1 cellular context compared by ENCODE assay signal in the genomic region with DNA sequence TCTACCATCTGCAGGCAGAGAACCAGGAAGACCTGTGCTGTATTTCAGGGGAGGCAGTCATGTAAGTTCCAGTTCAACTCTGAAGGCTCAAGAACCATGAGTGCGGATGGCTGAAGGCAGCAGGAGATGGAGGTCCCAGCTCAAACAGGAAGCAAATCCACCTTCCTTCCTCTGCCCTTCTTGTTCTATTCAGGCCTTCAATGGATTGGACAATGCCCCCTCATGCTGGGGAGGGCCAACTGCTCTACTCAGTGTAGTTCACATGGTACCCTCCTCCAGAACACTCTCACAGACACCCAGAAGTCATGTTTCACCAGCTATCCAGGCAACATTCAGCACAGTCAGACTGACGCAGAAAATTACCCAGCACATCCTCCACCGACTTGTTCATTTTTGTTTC.
TF ChIP-seq lines count a peak whose summit lies in the region.

No MANE protein-coding gene starts in this region.

TF ChIP-seq in K562, 482 proteins besides CTCF, POLR2A, EP300 and RAD21:
- no peak for TF ChIP-seq ZKSCAN1 (IDR thresholded peaks at IDR 0.05; ENCODE audit: low read depth, low read length)
- TF ChIP-seq, protein P1, sequence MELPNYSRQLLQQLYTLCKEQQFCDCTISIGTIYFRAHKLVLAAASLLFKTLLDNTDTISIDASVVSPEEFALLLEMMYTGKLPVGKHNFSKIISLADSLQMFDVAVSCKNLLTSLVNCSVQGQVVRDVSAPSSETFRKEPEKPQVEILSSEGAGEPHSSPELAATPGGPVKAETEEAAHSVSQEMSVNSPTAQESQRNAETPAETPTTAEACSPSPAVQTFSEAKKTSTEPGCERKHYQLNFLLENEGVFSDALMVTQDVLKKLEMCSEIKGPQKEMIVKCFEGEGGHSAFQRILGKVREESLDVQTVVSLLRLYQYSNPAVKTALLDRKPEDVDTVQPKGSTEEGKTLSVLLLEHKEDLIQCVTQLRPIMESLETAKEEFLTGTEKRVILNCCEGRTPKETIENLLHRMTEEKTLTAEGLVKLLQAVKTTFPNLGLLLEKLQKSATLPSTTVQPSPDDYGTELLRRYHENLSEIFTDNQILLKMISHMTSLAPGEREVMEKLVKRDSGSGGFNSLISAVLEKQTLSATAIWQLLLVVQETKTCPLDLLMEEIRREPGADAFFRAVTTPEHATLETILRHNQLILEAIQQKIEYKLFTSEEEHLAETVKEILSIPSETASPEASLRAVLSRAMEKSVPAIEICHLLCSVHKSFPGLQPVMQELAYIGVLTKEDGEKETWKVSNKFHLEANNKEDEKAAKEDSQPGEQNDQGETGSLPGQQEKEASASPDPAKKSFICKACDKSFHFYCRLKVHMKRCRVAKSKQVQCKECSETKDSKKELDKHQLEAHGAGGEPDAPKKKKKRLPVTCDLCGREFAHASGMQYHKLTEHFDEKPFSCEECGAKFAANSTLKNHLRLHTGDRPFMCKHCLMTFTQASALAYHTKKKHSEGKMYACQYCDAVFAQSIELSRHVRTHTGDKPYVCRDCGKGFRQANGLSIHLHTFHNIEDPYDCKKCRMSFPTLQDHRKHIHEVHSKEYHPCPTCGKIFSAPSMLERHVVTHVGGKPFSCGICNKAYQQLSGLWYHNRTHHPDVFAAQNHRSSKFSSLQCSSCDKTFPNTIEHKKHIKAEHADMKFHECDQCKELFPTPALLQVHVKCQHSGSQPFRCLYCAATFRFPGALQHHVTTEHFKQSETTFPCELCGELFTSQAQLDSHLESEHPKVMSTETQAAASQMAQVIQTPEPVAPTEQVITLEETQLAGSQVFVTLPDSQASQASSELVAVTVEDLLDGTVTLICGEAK (IDR thresholded peaks at IDR 0.05) = peak; percentile 47; the same call in 1 of the 2 replicates
- TF ChIP-seq, protein P1 (CRISPR knock-in tag; IDR thresholded peaks at IDR 0.05) = no peak
- TF ChIP-seq ZNF583 (CRISPR knock-in tag; IDR thresholded peaks at IDR 0.05) = no peak
- TF ChIP-seq ZNF121 (CRISPR knock-in tag; conservative IDR thresholded peaks at IDR 0.05) = no peak
- TF ChIP-seq MECOM (CRISPR knock-in tag; IDR thresholded peaks at IDR 0.05) = no peak
